19 cellular contexts compared by ENCODE assay signal in genomic region chr10:1126461-1126860, GRCh38.
"Had no signal": no experiment of that assay in that cellular context is flagged by ENCODE, and none has a peak within 500 bp of the region (broad histone marks: within the 10 kb centered on the region; RNA-seq: fewer than 3 reads in every experiment).

No MANE protein-coding gene starts in this region.

- DNase-seq: dermis blood vessel endothelial cell; erythroblast; foreskin melanocyte; kidney glomerular epithelial cell; mammary epithelial cell; posterior cingulate gyrus; spleen; stimulated activated CD4-positive, alpha-beta T cell treated with anti-CD3 and anti-CD28 coated beads, Interleukin-15, amount 100 ng/mL, for 24 hours; stimulated activated CD4-positive, alpha-beta T cell treated with anti-CD3 and anti-CD28 coated beads, Interleukin-1b, Interleukin-23, amount 100 ng/mL, for 48 hours; stimulated activated CD4-positive, alpha-beta T cell treated with anti-CD3 and anti-CD28 coated beads, Interleukin-4, amount 100 ng/mL, for 24 hours; stimulated activated naive CD4-positive, alpha-beta T cell; stomach; substantia nigra; transverse colon had no signal

- H3K27me3 Mint-ChIP-seq: naive thymus-derived CD4-positive, alpha-beta T cell had no signal

- H3K27me3 ChIP-seq: hepatocyte, spleen, stomach, transverse colon had no signal

- H3K4me3 ChIP-seq: hepatocyte, spleen, stomach, thoracic aorta, transverse colon had no signal

- H3K9me3 Mint-ChIP-seq: naive thymus-derived CD4-positive, alpha-beta T cell; neural crest cell had no signal

- ATAC-seq: naive thymus-derived CD4-positive, alpha-beta T cell; sciatic nerve had no signal

- H3K4me2 ChIP-seq: hepatocyte had no signal

- H3K9me3 ChIP-seq: spleen, stomach, thoracic aorta, transverse colon had no signal

- H3K4me3 Mint-ChIP-seq: naive thymus-derived CD4-positive, alpha-beta T cell; neural crest cell had no signal

- H3K27ac ChIP-seq: hepatocyte, spleen, stomach, thoracic aorta, transverse colon had no signal

- H3K4me1 ChIP-seq: stomach, transverse colon had no signal
